In genomic region chrX:112668476-112669404, GRCh38 we compare ENCODE assay signal across 19 cellular contexts. TPM values are rescaled to one million over a fixed set of nuclear protein-coding genes. Genes with fewer than 3 reads are reported as not detected.
DNase-seq lines count a peak whose midpoint lies in the region; ATAC-seq and TF ChIP-seq lines count a peak whose summit lies in the region.
"Had no signal": no experiment of that assay in that cellular context is flagged by ENCODE, and none has a peak within 500 bp of the region (broad histone marks: within the 10 kb centered on the region; RNA-seq: fewer than 3 reads in every experiment).

No MANE protein-coding gene starts in this region.

- intact Hi-C loops in vagina (cut with DNase I) (no loop called here), lower lobe of right lung (cut with DNase I) (no loop called here)

- H3K27ac ChIP-seq in GM23248, result no peak overlapping the region
- no peak overlapping the region for H3K27ac ChIP-seq in vagina
- no peak overlapping the region for H3K27ac ChIP-seq in lower lobe of right lung
- H3K27ac ChIP-seq: C4-2B, coronary artery, esophagus squamous epithelium, neutrophil had no signal

- H3K79me2 ChIP-seq in GM23248 (ENCODE audit: insufficient read depth), result no peaks in the 10 kb centered on the region

- no peak overlapping the region for H3K4me2 ChIP-seq in GM23248 (ENCODE audit: unreplicated experiment)
- H3K4me2 ChIP-seq: smooth muscle cell had no signal

- no peaks in the 10 kb centered on the region for H4K20me1 ChIP-seq in GM23248 (ENCODE audit: insufficient read depth)

- peak; percentile 12 for DNase-seq in iPS-NIHi11 (ENCODE audit: low spot score)
- DNase-seq in GM23248, result no peak
- no peak for DNase-seq in vagina (ENCODE audit: extremely low spot score in 2 of 2)
- no peak for DNase-seq in lower lobe of right lung
- DNase-seq in activated gamma-delta T cell treated with Interleukin-2 at 50 U/mL for 16 hours, result no peak
- DNase-seq: activated CD4-positive, alpha-beta T cell treated with anti-CD3 and anti-CD28 coated beads, Interleukin-2, amount 10 ng/mL, durations not matched to agents 7 days and 5 days; amniotic stem cell; esophagus squamous epithelium; mesenchymal stem cell; NCI-H1048; NCI-H446 treated with DMSO at 0.1 percent for 48 hours; substantia nigra had no signal

- H3K27me3 ChIP-seq in GM23248 (replicated peaks; ENCODE audit: insufficient read depth) (no peaks in the 10 kb centered on the region), vagina (no peaks in the 10 kb centered on the region), lower lobe of right lung (ENCODE audit: low read depth) (no peaks in the 10 kb centered on the region)
- H3K27me3 ChIP-seq: esophagus squamous epithelium, neutrophil had no signal

- H3K36me3 ChIP-seq in GM23248 (ENCODE audit: low read depth) (no peaks in the 10 kb centered on the region), vagina (no peaks in the 10 kb centered on the region), lower lobe of right lung (no peaks in the 10 kb centered on the region)
- H3K36me3 ChIP-seq: esophagus squamous epithelium, neutrophil had no signal

- H3F3A ChIP-seq in GM23248 (ENCODE audit: insufficient read depth), result no peaks in the 10 kb centered on the region

- H3K4me1 ChIP-seq in GM23248 (ENCODE audit: insufficient read depth) (no peaks in the 10 kb centered on the region), vagina (no peaks in the 10 kb centered on the region), lower lobe of right lung (no peaks in the 10 kb centered on the region)
- H3K4me1 ChIP-seq: esophagus squamous epithelium had no signal

- in situ Hi-C loops in GM23248 (cut with MboI), result no loop called here

- H2AFZ ChIP-seq in GM23248, result no peak overlapping the region

- no peak for TF ChIP-seq CTCF in vagina (IDR thresholded peaks at IDR 0.05)
- no peak for TF ChIP-seq CTCF in lower lobe of right lung (IDR thresholded peaks at IDR 0.05)

- no peak overlapping the region for H3K4me3 ChIP-seq in GM23248
- no peak overlapping the region for H3K4me3 ChIP-seq in vagina
- H3K4me3 ChIP-seq in lower lobe of right lung, result no peak overlapping the region
- H3K4me3 ChIP-seq: coronary artery, esophagus squamous epithelium, smooth muscle cell had no signal

- no peak overlapping the region for H3K9ac ChIP-seq in GM23248

- no peak for TF ChIP-seq POLR2A in vagina (IDR thresholded peaks at IDR 0.05)

- H3K9me2 ChIP-seq in GM23248 (ENCODE audit: insufficient read depth), result no peaks in the 10 kb centered on the region

- H3K9me3 ChIP-seq in GM23248 (ENCODE audit: low read depth) (no peaks in the 10 kb centered on the region), vagina (no peaks in the 10 kb centered on the region), lower lobe of right lung (no peaks in the 10 kb centered on the region)
- H3K9me3 ChIP-seq: esophagus squamous epithelium, neutrophil had no signal

- WGBS in GM23248 (ENCODE audit: low coverage in 1 of 2, low lambda C conversion rate in 2 of 2, missing lambda C conversion rate in 2 of 2), 2 experiments, result 56 to 61% methylated on average over 5 of the region's 5 CpGs

- ATAC-seq in GM18511 (IDR thresholded peaks at IDR 0.05; ENCODE audit: unreplicated experiment) (peak; percentile 40), GM21737 (IDR thresholded peaks at IDR 0.05; ENCODE audit: unreplicated experiment) (peak; percentile 41), HG03442 (IDR thresholded peaks at IDR 0.05; ENCODE audit: unreplicated experiment) (peak; percentile 41), lower lobe of right lung (no peak)

RNA-seq across cellular contexts. Expression of gene LHFPL1, which starts 11.0 kb away (rescaled TPM):
- total RNA-seq in GM23248 (2014; rRNA removed; shearing (Covaris generic)), result not detected in 2 replicates
- polyA plus RNA-seq in GM23248 (2016; fragmentation: Nextera tagmentation; extraction: Ambion mirVana), result not detected in 2 replicates
- total RNA-seq in vagina (not detected), lower lobe of right lung (0.59 TPM)

Comparison
In these comparisons a context has a peak if more than half of its experiments do, and no peak if none do; other contexts are left out.
1. ATAC-seq: peak in GM18511 (single experiment), GM21737 (single experiment) and HG03442 (single experiment); none in lower lobe of right lung (0 of 2).